ENCODE assay signal across 14 cellular contexts in the genomic region with DNA sequence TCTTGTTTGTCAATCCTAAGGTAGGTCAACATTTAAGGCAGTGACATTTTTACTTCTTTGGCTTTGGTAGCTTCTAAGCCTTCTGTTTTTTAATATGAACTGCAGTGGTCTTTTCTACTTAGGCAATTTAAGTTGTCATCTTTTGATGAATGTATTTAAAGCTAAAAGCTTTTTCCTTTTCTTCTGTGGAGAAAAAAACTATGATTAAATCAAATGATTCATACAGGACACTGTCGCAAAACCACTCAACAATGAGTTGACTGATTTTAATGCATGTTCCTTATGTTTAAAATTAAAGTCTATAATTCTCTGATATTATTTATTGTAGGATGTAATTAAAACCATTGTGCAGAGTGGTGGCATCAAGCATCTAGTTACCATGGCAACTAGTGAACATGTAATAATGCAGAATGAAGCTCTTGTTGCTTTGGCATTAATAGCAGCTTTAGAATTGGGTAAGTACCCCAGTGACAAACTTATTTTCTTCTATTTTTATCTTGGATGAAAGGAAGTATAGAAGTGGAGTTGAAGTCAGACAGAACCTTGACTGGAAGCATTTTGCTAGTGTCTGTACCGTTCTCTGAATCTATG.
"Had no signal": no experiment of that assay in that cellular context is flagged by ENCODE, and none has a peak within 500 bp of the region (broad histone marks: within the 10 kb centered on the region; RNA-seq: fewer than 3 reads in every experiment).

No MANE protein-coding gene starts in this region.

- DNase-seq: activated CD4-positive, alpha-beta T cell treated with anti-CD3 and anti-CD28 coated beads for 1 hour; activated CD4-positive, alpha-beta T cell treated with anti-CD3 and anti-CD28 coated beads, Interleukin-2, amount 50 U/mL, for 4 hours; activated naive CD4-positive, alpha-beta T cell treated with anti-CD3 and anti-CD28 coated beads for 36 hours; activated T-cell treated with anti-CD3 and anti-CD28 coated beads for 4 hours; dermis blood vessel endothelial cell; effector memory CD8-positive, alpha-beta T cell; islet precursor cell; naive B cell had no signal

- H3K27me3 ChIP-seq: ascending aorta, gastroesophageal sphincter had no signal

- H3K27ac ChIP-seq: ascending aorta, gastroesophageal sphincter, parathyroid adenoma, VCaP had no signal

- H3K79me2 ChIP-seq: parathyroid adenoma had no signal

- H2AFZ ChIP-seq: parathyroid adenoma had no signal

- H3K4me1 ChIP-seq: ascending aorta, gastroesophageal sphincter, parathyroid adenoma had no signal

- H3K9me3 ChIP-seq: ascending aorta, gastroesophageal sphincter had no signal

- H3K4me3 ChIP-seq: ascending aorta, gastroesophageal sphincter had no signal

- ATAC-seq: activated T-helper 17 cell treated with anti-CD3 and anti-CD28 coated beads, Interleukin-2, amount 50 U/mL, for 72 hours; effector memory CD8-positive, alpha-beta T cell; gastroesophageal sphincter; stimulated activated memory B cell treated with anti-CD40 and anti-IgM and Interleukin-4, amounts not matched to agents 10 μg/mL and 1 μg/mL and 100 μg/mL, for 72 hours had no signal
